In genomic region chr17:81350320-81350686, GRCh38 we compare ENCODE assay signal across 21 cellular contexts. TPM values are rescaled to one million over a fixed set of nuclear protein-coding genes. Genes with fewer than 3 reads are reported as not detected.
DNase-seq lines count a peak whose midpoint lies in the region; ATAC-seq and TF ChIP-seq lines count a peak whose summit lies in the region.
"Had no signal": no experiment of that assay in that cellular context is flagged by ENCODE, and none has a peak within 500 bp of the region (broad histone marks: within the 10 kb centered on the region; RNA-seq: fewer than 3 reads in every experiment).

No MANE protein-coding gene starts in this region.

- H3K79me2 ChIP-seq in neural progenitor cell (ENCODE audit: low read depth): peaks cover 4% of the 10 kb centered on the region

- no peak overlapping the region for H3K4me3 Mint-ChIP-seq in endodermal cell
- peak overlapping the region; percentile 39 for H3K4me3 Mint-ChIP-seq in neural progenitor cell
- H3K4me3 Mint-ChIP-seq in activated T-cell treated with anti-CD3 and anti-CD28 coated beads, Interleukin-2, amount 50 U/mL, for 72 hours: no peak overlapping the region
- H3K4me3 Mint-ChIP-seq in stimulated activated naive B cell treated with anti-CD40 and anti-IgM and Interleukin-4, amounts not matched to agents 10 μg/mL and 1 μg/mL and 100 μg/mL, for 72 hours: no peak overlapping the region
- H3K4me3 Mint-ChIP-seq: activated CD4-positive, alpha-beta T cell treated with anti-CD3 and anti-CD28 coated beads for 36 hours; activated CD8-positive, alpha-beta memory T cell treated with anti-CD3 and anti-CD28 coated beads, Interleukin-2, amount 10 ng/mL, durations not matched to agents 7 days and 5 days; activated naive CD8-positive, alpha-beta T cell treated with anti-CD3 and anti-CD28 coated beads, Interleukin-2, amount 50 U/mL, for 24 hours; CD8-positive, alpha-beta T cell; naive B cell had no signal

- H3K4me1 Mint-ChIP-seq in endodermal cell: peaks cover 9% of the 10 kb centered on the region
- peaks cover 28% of the 10 kb centered on the region for H3K4me1 Mint-ChIP-seq in neural progenitor cell
- peaks cover 6% of the 10 kb centered on the region for H3K4me1 Mint-ChIP-seq in activated T-cell treated with anti-CD3 and anti-CD28 coated beads, Interleukin-2, amount 50 U/mL, for 72 hours (ENCODE audit: low read depth)
- H3K4me1 Mint-ChIP-seq in stimulated activated naive B cell treated with anti-CD40 and anti-IgM and Interleukin-4, amounts not matched to agents 10 μg/mL and 1 μg/mL and 100 μg/mL, for 72 hours: peaks cover 0 to 6% of the 10 kb centered on the region in 2 donors
- H3K4me1 Mint-ChIP-seq: activated CD4-positive, alpha-beta T cell treated with anti-CD3 and anti-CD28 coated beads for 36 hours had no signal

- H3K4me2 ChIP-seq in BLaER1 (peak overlapping the region; percentile 98), neural progenitor cell (no peak overlapping the region)

- TF ChIP-seq CTCF in endodermal cell (conservative IDR thresholded peaks at IDR 0.05) (no peak), neural progenitor cell (IDR thresholded peaks at IDR 0.05) (no peak)

- H3K36me3 ChIP-seq in BLaER1 (no peaks in the 10 kb centered on the region), endodermal cell (ENCODE audit: control insufficient read depth, insufficient read depth, low read length) (no peaks in the 10 kb centered on the region), neural progenitor cell (no peaks in the 10 kb centered on the region)
- H3K36me3 ChIP-seq: heart right ventricle had no signal

- H3K9me3 ChIP-seq in BLaER1 (no peaks in the 10 kb centered on the region; the same call in 1 of the 2 replicates), endodermal cell (ENCODE audit: control insufficient read depth, low read length) (no peaks in the 10 kb centered on the region), neural progenitor cell (ENCODE audit: low read depth) (no peaks in the 10 kb centered on the region)
- H3K9me3 ChIP-seq: HAP-1, heart right ventricle had no signal

- H3K4me1 ChIP-seq in BLaER1 (peaks cover 51% of the 10 kb centered on the region), endodermal cell (ENCODE audit: control insufficient read depth, insufficient read depth, low read length) (peaks cover 16% of the 10 kb centered on the region), neural progenitor cell (peaks cover 9% of the 10 kb centered on the region)

- peaks cover 15% of the 10 kb centered on the region for H3F3A ChIP-seq in neural progenitor cell (ENCODE audit: low read depth)

- no peak overlapping the region; the same call in 1 of the 2 replicates for H3K9ac ChIP-seq in BLaER1
- H3K9ac ChIP-seq in endodermal cell (ENCODE audit: extremely low read depth, low read length, poor library complexity, severe bottlenecking): no peak overlapping the region
- no peak overlapping the region for H3K9ac ChIP-seq in neural progenitor cell

- H3K36me3 Mint-ChIP-seq in endodermal cell (ENCODE audit: low read depth): no peaks in the 10 kb centered on the region
- peaks cover 2% of the 10 kb centered on the region for H3K36me3 Mint-ChIP-seq in neural progenitor cell
- H3K36me3 Mint-ChIP-seq in activated T-cell treated with anti-CD3 and anti-CD28 coated beads, Interleukin-2, amount 50 U/mL, for 72 hours (ENCODE audit: insufficient read depth in 2 of 2): no peaks in the 10 kb centered on the region
- H3K36me3 Mint-ChIP-seq in stimulated activated naive B cell treated with anti-CD40 and anti-IgM and Interleukin-4, amounts not matched to agents 10 μg/mL and 1 μg/mL and 100 μg/mL, for 72 hours: no peaks in the 10 kb centered on the region
- H3K36me3 Mint-ChIP-seq: activated CD8-positive, alpha-beta memory T cell treated with anti-CD3 and anti-CD28 coated beads, Interleukin-2, amount 10 ng/mL, durations not matched to agents 7 days and 5 days; CD8-positive, alpha-beta T cell; naive B cell had no signal

- H3K27me3 Mint-ChIP-seq in endodermal cell (ENCODE audit: insufficient read depth): peaks cover 37% of the 10 kb centered on the region
- peaks cover 7% of the 10 kb centered on the region for H3K27me3 Mint-ChIP-seq in neural progenitor cell (ENCODE audit: insufficient read depth, low read depth)
- H3K27me3 Mint-ChIP-seq in activated T-cell treated with anti-CD3 and anti-CD28 coated beads, Interleukin-2, amount 50 U/mL, for 72 hours (ENCODE audit: low read depth): peaks cover 24% of the 10 kb centered on the region
- peaks cover 25 to 26% of the 10 kb centered on the region in 2 donors for H3K27me3 Mint-ChIP-seq in stimulated activated naive B cell treated with anti-CD40 and anti-IgM and Interleukin-4, amounts not matched to agents 10 μg/mL and 1 μg/mL and 100 μg/mL, for 72 hours

- H3K27ac ChIP-seq in BLaER1 (peak overlapping the region; percentile 20; the same call in 1 of the 2 replicates), endodermal cell (ENCODE audit: low read depth, low read length) (peak overlapping the region; percentile 26), neural progenitor cell (no peak overlapping the region)
- H3K27ac ChIP-seq: dorsolateral prefrontal cortex had no signal

- H3K27me3 ChIP-seq in BLaER1 (peaks cover 7% of the 10 kb centered on the region; the same call in 1 of the 2 replicates), endodermal cell (ENCODE audit: control insufficient read depth, insufficient read depth, low read length, poor library complexity, severe bottlenecking) (peaks cover 6% of the 10 kb centered on the region), neural progenitor cell (peaks cover 37% of the 10 kb centered on the region)
- H3K27me3 ChIP-seq: dorsolateral prefrontal cortex, heart right ventricle had no signal

- H4K20me1 ChIP-seq in BLaER1: peaks cover 7% of the 10 kb centered on the region; the same call in 1 of the 2 replicates
- peaks cover 17% of the 10 kb centered on the region for H4K20me1 ChIP-seq in neural progenitor cell (ENCODE audit: low read depth)

- H3K9me3 Mint-ChIP-seq in endodermal cell: peaks cover 6% of the 10 kb centered on the region
- H3K9me3 Mint-ChIP-seq in neural progenitor cell: peaks cover 6% of the 10 kb centered on the region
- H3K9me3 Mint-ChIP-seq in activated T-cell treated with anti-CD3 and anti-CD28 coated beads, Interleukin-2, amount 50 U/mL, for 72 hours: no peaks in the 10 kb centered on the region
- peaks cover 0 to 2% of the 10 kb centered on the region in 2 donors for H3K9me3 Mint-ChIP-seq in stimulated activated naive B cell treated with anti-CD40 and anti-IgM and Interleukin-4, amounts not matched to agents 10 μg/mL and 1 μg/mL and 100 μg/mL, for 72 hours
- H3K9me3 Mint-ChIP-seq: activated naive CD8-positive, alpha-beta T cell treated with anti-CD3 and anti-CD28 coated beads, Interleukin-2, amount 50 U/mL, for 24 hours; activated T-helper 2 cell treated with anti-CD3 and anti-CD28 coated beads, Interferon-gamma antibody, Interleukin-2, Interleukin-4, amounts not matched to agents 10 μg/mL and 5 μg/mL and 100 μg/mL, durations not matched to agents 14 hours and 24 hours and 36 hours; CD8-positive, alpha-beta T cell; naive B cell had no signal

- H3K27ac Mint-ChIP-seq in endodermal cell (no peak overlapping the region), neural progenitor cell (no peak overlapping the region)
- no peak overlapping the region for H3K27ac Mint-ChIP-seq in activated T-cell treated with anti-CD3 and anti-CD28 coated beads, Interleukin-2, amount 50 U/mL, for 72 hours
- no peak overlapping the region for H3K27ac Mint-ChIP-seq in stimulated activated naive B cell treated with anti-CD40 and anti-IgM and Interleukin-4, amounts not matched to agents 10 μg/mL and 1 μg/mL and 100 μg/mL, for 72 hours
- H3K27ac Mint-ChIP-seq: activated CD4-positive, alpha-beta T cell treated with anti-CD3 and anti-CD28 coated beads for 36 hours; activated CD8-positive, alpha-beta memory T cell treated with anti-CD3 and anti-CD28 coated beads, Interleukin-2, amount 10 ng/mL, durations not matched to agents 7 days and 5 days; activated naive CD8-positive, alpha-beta T cell treated with anti-CD3 and anti-CD28 coated beads, Interleukin-2, amount 50 U/mL, for 24 hours; activated T-helper 2 cell treated with anti-CD3 and anti-CD28 coated beads, Interferon-gamma antibody, Interleukin-2, Interleukin-4, amounts not matched to agents 10 μg/mL and 5 μg/mL and 100 μg/mL, durations not matched to agents 14 hours and 24 hours and 36 hours; CD8-positive, alpha-beta T cell had no signal

- DNase-seq in NOMO-1 treated with DMSO at 0.1 percent for 48 hours (lab: John Stamatoyannopoulos, UW; ENCODE audit: unreplicated experiment) (peak; percentile 62), endodermal cell (no peak), neural progenitor cell (ENCODE audit: low spot score) (no peak), NCI-H2081 treated with DMSO at 0.1 percent for 48 hours (lab: John Stamatoyannopoulos, UW) (no peak), nucleus accumbens (lab: John Stamatoyannopoulos, UW) (no peak)
- no peak for DNase-seq in activated T-cell treated with anti-CD3 and anti-CD28 coated beads, Interleukin-2, amount 50 U/mL, for 72 hours
- no peak for DNase-seq in stimulated activated naive B cell treated with anti-CD40 and anti-IgM and Interleukin-4, amounts not matched to agents 10 μg/mL and 1 μg/mL and 100 μg/mL, for 72 hours
- DNase-seq: activated CD4-positive, alpha-beta T cell treated with anti-CD3 and anti-CD28 coated beads for 36 hours; activated CD8-positive, alpha-beta memory T cell treated with anti-CD3 and anti-CD28 coated beads, Interleukin-2, amount 10 ng/mL, durations not matched to agents 7 days and 5 days; activated naive CD8-positive, alpha-beta T cell treated with anti-CD3 and anti-CD28 coated beads, Interleukin-2, amount 50 U/mL, for 24 hours; CD8-positive, alpha-beta T cell; dorsolateral prefrontal cortex; heart right ventricle; naive B cell; NCI-H1694 treated with DMSO at 0.1 percent for 48 hours; NCI-H226; stimulated activated CD8-positive, alpha-beta memory T cell treated with anti-CD3 and anti-CD28 coated beads, Interleukin-4, amount 100 ng/mL, for 48 hours had no signal

- 92 to 100% methylated on average over 5 of the region's 5 CpGs for WGBS in endodermal cell (ENCODE audit: insufficient coverage in 1 of 2, insufficient read length in 1 of 2), 2 experiments

- H2AFZ ChIP-seq in neural progenitor cell (replicated peaks): no peak overlapping the region

- no peak for ATAC-seq in activated T-cell treated with anti-CD3 and anti-CD28 coated beads, Interleukin-2, amount 50 U/mL, for 72 hours (replicated peaks in 1 of 2)
- no peak for ATAC-seq in stimulated activated naive B cell treated with anti-CD40 and anti-IgM and Interleukin-4, amounts not matched to agents 10 μg/mL and 1 μg/mL and 100 μg/mL, for 72 hours (replicated peaks)
- ATAC-seq: activated CD4-positive, alpha-beta T cell treated with anti-CD3 and anti-CD28 coated beads for 36 hours; activated CD8-positive, alpha-beta memory T cell treated with anti-CD3 and anti-CD28 coated beads, Interleukin-2, amount 10 ng/mL, durations not matched to agents 7 days and 5 days; activated naive CD8-positive, alpha-beta T cell treated with anti-CD3 and anti-CD28 coated beads, Interleukin-2, amount 50 U/mL, for 24 hours; CD8-positive, alpha-beta T cell; heart right ventricle had no signal

- H3K4me3 ChIP-seq in BLaER1 (no peak overlapping the region), endodermal cell (ENCODE audit: low read length) (no peak overlapping the region), neural progenitor cell (no peak overlapping the region)
- H3K4me3 ChIP-seq: dorsolateral prefrontal cortex, HAP-1, heart right ventricle, lung had no signal

RNA-seq across cellular contexts. Expression of gene BAHCC1, which starts 45.0 kb away (rescaled TPM):
- 10 to 100 TPM; 63.9 to 78.1 TPM for total RNA-seq in endodermal cell
- polyA plus RNA-seq in endodermal cell (2013, experiment 1 of 2): 40.3 TPM
- polyA plus RNA-seq in endodermal cell (2013, experiment 2 of 2): 37.2 TPM
- 3.4 and 26.3 TPM in 2 replicates for total RNA-seq in neural progenitor cell (ENCODE audit: low replicate concordance)
- total RNA-seq in activated T-cell treated with anti-CD3 and anti-CD28 coated beads, Interleukin-2, amount 50 U/mL, for 72 hours: under 1 TPM; 0.02 to 0.14 TPM

RNA-seq across cellular contexts. Expression of gene SLC38A10, which starts 55.2 kb away (rescaled TPM):
- total RNA-seq in endodermal cell (10 to 100 TPM; 60.2 to 90.3 TPM), neural progenitor cell (ENCODE audit: low replicate concordance) (8.3 and 31.4 TPM in 2 replicates)
- polyA plus RNA-seq in endodermal cell (2013, experiment 1 of 2): 30.6 TPM
- polyA plus RNA-seq in endodermal cell (2013, experiment 2 of 2): 33.5 TPM
- total RNA-seq in activated T-cell treated with anti-CD3 and anti-CD28 coated beads, Interleukin-2, amount 50 U/mL, for 72 hours: 10 to 100 TPM; 49.8 to 63.6 TPM
